ENCODE assay signal across 13 cellular contexts in the genomic region with DNA sequence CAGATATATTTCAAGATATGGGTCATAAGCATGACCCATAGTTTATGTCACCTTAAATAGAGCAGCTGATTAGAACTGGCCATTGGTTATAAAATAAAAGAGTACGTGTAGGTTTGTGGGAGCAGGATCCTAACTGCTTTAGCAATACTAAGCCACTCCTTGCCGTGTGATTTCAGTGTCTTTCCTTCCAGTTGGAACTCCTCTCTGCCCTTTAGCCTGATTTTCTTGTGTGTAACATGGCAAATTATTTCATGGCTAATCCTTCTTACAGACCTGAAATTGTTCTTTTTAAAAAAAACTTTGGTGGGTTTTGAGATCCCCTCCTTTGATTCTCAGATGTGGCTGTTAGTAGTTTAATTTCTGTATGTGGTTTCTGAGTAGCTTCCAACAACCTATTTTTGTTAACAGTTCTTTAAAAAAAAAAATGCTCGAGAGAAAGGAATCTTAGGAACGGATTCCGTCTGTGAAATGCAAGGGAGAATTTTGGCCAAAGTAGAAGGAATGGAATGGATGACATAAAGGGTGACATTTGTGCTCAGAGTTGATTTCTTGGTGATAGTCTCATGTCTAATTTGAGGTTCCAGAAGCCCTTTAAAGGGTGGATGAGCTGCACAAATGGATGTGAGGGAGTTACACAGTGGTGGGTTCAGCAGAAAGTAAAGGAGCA. TPM values are rescaled to one million over a fixed set of nuclear protein-coding genes. Genes with fewer than 3 reads are reported as not detected.
DNase-seq lines count a peak whose midpoint lies in the region; ATAC-seq and TF ChIP-seq lines count a peak whose summit lies in the region.
"Had no signal": no experiment of that assay in that cellular context is flagged by ENCODE, and none has a peak within 500 bp of the region (broad histone marks: within the 10 kb centered on the region; RNA-seq: fewer than 3 reads in every experiment).

No MANE protein-coding gene starts in this region.

- no peak overlapping the region for H3K9ac ChIP-seq in fibroblast of lung (ENCODE audit: insufficient read depth, low read length)
- H3K9ac ChIP-seq in mesenchymal stem cell (ENCODE audit: low read length): peak overlapping the region; percentile 83

- ATAC-seq in T-helper 17 cell (no peak), GM18519 (IDR thresholded peaks at IDR 0.05; ENCODE audit: low FRiP score, unreplicated experiment) (no peak)
- no peak for ATAC-seq in activated T-helper 17 cell treated with anti-CD3 and anti-CD28 coated beads, Interleukin-2, amount 50 U/mL, for 72 hours (replicated peaks)
- ATAC-seq: activated naive CD4-positive, alpha-beta T cell treated with anti-CD3 and anti-CD28 coated beads, Interleukin-2, amount 50 U/mL, for 72 hours; effector memory CD8-positive, alpha-beta T cell had no signal

- no peak overlapping the region for H2BK5ac ChIP-seq in mesenchymal stem cell (ENCODE audit: low read depth, low read length, poor library complexity, severe bottlenecking)

- peaks cover 10% of the 10 kb centered on the region for H3K4me1 ChIP-seq in fibroblast of lung (ENCODE audit: control insufficient read depth, extremely low read depth, insufficient read depth, low read length)
- peaks cover 2% of the 10 kb centered on the region for H3K4me1 ChIP-seq in mesenchymal stem cell (ENCODE audit: control insufficient read depth, insufficient read depth, low read depth, low read length)
- peaks cover 38% of the 10 kb centered on the region for H3K4me1 ChIP-seq in suprapubic skin

- no peaks in the 10 kb centered on the region for H3K9me3 Mint-ChIP-seq in activated T-cell treated with anti-CD3 and anti-CD28 coated beads, Interleukin-2, amount 50 U/mL, for 24 hours
- no peaks in the 10 kb centered on the region for H3K9me3 Mint-ChIP-seq in activated T-helper 17 cell treated with anti-CD3 and anti-CD28 coated beads, Interleukin-2, amount 50 U/mL, for 72 hours
- H3K9me3 Mint-ChIP-seq: activated naive CD4-positive, alpha-beta T cell treated with anti-CD3 and anti-CD28 coated beads, Interleukin-2, amount 50 U/mL, for 72 hours; CD8-positive, alpha-beta memory T cell; effector memory CD8-positive, alpha-beta T cell; neural crest cell had no signal

- no peaks in the 10 kb centered on the region for H3K27me3 ChIP-seq in fibroblast of lung (ENCODE audit: control insufficient read depth, insufficient read depth, low read length)
- no peaks in the 10 kb centered on the region for H3K27me3 ChIP-seq in mesenchymal stem cell (ENCODE audit: control insufficient read depth in 1 of 2, insufficient read depth in 1 of 2, low read length in 2 of 2)
- H3K27me3 ChIP-seq in suprapubic skin: no peaks in the 10 kb centered on the region

- no peaks in the 10 kb centered on the region for H3K36me3 Mint-ChIP-seq in T-helper 17 cell (ENCODE audit: low read depth)
- H3K36me3 Mint-ChIP-seq in activated T-cell treated with anti-CD3 and anti-CD28 coated beads, Interleukin-2, amount 50 U/mL, for 24 hours (ENCODE audit: low read depth): peaks cover 10% of the 10 kb centered on the region
- peaks cover 3% of the 10 kb centered on the region for H3K36me3 Mint-ChIP-seq in activated T-helper 17 cell treated with anti-CD3 and anti-CD28 coated beads, Interleukin-2, amount 50 U/mL, for 72 hours (ENCODE audit: low read depth)
- H3K36me3 Mint-ChIP-seq: activated naive CD4-positive, alpha-beta T cell treated with anti-CD3 and anti-CD28 coated beads, Interleukin-2, amount 50 U/mL, for 72 hours had no signal

- H3K9me3 ChIP-seq in T-helper 17 cell (ENCODE audit: control insufficient read depth, low read length, poor library complexity, severe bottlenecking) (no peaks in the 10 kb centered on the region), fibroblast of lung (ENCODE audit: control insufficient read depth, insufficient read depth, low read depth, low read length) (no peaks in the 10 kb centered on the region), mesenchymal stem cell (ENCODE audit: control insufficient read depth, low read length) (no peaks in the 10 kb centered on the region), suprapubic skin (no peaks in the 10 kb centered on the region)

- no peaks in the 10 kb centered on the region for H3K79me2 ChIP-seq in fibroblast of lung (ENCODE audit: control insufficient read depth, insufficient read depth, low read length)

- peaks cover 12% of the 10 kb centered on the region for H3K4me1 Mint-ChIP-seq in T-helper 17 cell
- peaks cover 23% of the 10 kb centered on the region for H3K4me1 Mint-ChIP-seq in activated T-cell treated with anti-CD3 and anti-CD28 coated beads, Interleukin-2, amount 50 U/mL, for 24 hours (ENCODE audit: low read depth)
- peaks cover 16% of the 10 kb centered on the region for H3K4me1 Mint-ChIP-seq in activated T-helper 17 cell treated with anti-CD3 and anti-CD28 coated beads, Interleukin-2, amount 50 U/mL, for 72 hours

- H2AK5ac ChIP-seq in mesenchymal stem cell (ENCODE audit: low read length, severe bottlenecking): no peak overlapping the region

- no peaks in the 10 kb centered on the region for H3K27me3 Mint-ChIP-seq in T-helper 17 cell
- no peaks in the 10 kb centered on the region for H3K27me3 Mint-ChIP-seq in activated T-cell treated with anti-CD3 and anti-CD28 coated beads, Interleukin-2, amount 50 U/mL, for 24 hours
- no peaks in the 10 kb centered on the region for H3K27me3 Mint-ChIP-seq in activated T-helper 17 cell treated with anti-CD3 and anti-CD28 coated beads, Interleukin-2, amount 50 U/mL, for 72 hours
- H3K27me3 Mint-ChIP-seq: effector memory CD8-positive, alpha-beta T cell had no signal

- no peak overlapping the region for H4K91ac ChIP-seq in mesenchymal stem cell (ENCODE audit: low read length)

- no peak overlapping the region for H3K4ac ChIP-seq in mesenchymal stem cell (ENCODE audit: low read depth in 1 of 2, low read length in 2 of 2)

- peak overlapping the region; percentile 40 for H3K27ac ChIP-seq in fibroblast of lung (ENCODE audit: insufficient read depth, low read length)
- H3K27ac ChIP-seq in mesenchymal stem cell (ENCODE audit: low read length, poor library complexity, severe bottlenecking): no peak overlapping the region
- peak overlapping the region; percentile 68 for H3K27ac ChIP-seq in suprapubic skin

- H3K36me3 ChIP-seq in fibroblast of lung (ENCODE audit: control insufficient read depth, insufficient read depth, low read length) (no peaks in the 10 kb centered on the region), mesenchymal stem cell (ENCODE audit: control insufficient read depth in 1 of 2, insufficient read depth in 2 of 2, low read depth in 1 of 2, low read length in 2 of 2) (no peaks in the 10 kb centered on the region), suprapubic skin (no peaks in the 10 kb centered on the region)

- no peak for TF ChIP-seq CTCF in fibroblast of lung (conservative IDR thresholded peaks at IDR 0.05 in 1 of 2, IDR thresholded peaks at IDR 0.05 in 1 of 2; ENCODE audit: low read depth in 1 of 2, low read length in 2 of 2)
- no peak for TF ChIP-seq CTCF in suprapubic skin (IDR thresholded peaks at IDR 0.05)

- no peak overlapping the region for H2BK15ac ChIP-seq in mesenchymal stem cell (ENCODE audit: low read depth, poor library complexity, severe bottlenecking)

- H3K4me3 Mint-ChIP-seq in T-helper 17 cell: no peak overlapping the region
- H3K4me3 Mint-ChIP-seq in activated T-cell treated with anti-CD3 and anti-CD28 coated beads, Interleukin-2, amount 50 U/mL, for 24 hours: no peak overlapping the region
- no peak overlapping the region for H3K4me3 Mint-ChIP-seq in activated T-helper 17 cell treated with anti-CD3 and anti-CD28 coated beads, Interleukin-2, amount 50 U/mL, for 72 hours
- H3K4me3 Mint-ChIP-seq: CD8-positive, alpha-beta memory T cell; effector memory CD8-positive, alpha-beta T cell; neural crest cell had no signal

- H4K20me1 ChIP-seq in fibroblast of lung (ENCODE audit: control insufficient read depth, extremely low read depth, insufficient read depth, low read length): no peaks in the 10 kb centered on the region

- H3K4me3 ChIP-seq in fibroblast of lung (replicated peaks in 1 of 4; ENCODE audit: control extremely low read depth in 1 of 4, insufficient read depth in 1 of 4, low read depth in 3 of 4, low read length in 4 of 4): peak overlapping the region in 1 of 4 experiments; percentile 0
- peak overlapping the region in 1 of 2 experiments; percentile 52 for H3K4me3 ChIP-seq in mesenchymal stem cell (ENCODE audit: insufficient read depth in 1 of 2, low read depth in 1 of 2, low read length in 2 of 2)
- H3K4me3 ChIP-seq in suprapubic skin: no peak overlapping the region

- no peak overlapping the region for H2AFZ ChIP-seq in fibroblast of lung (ENCODE audit: low read length)
- H2AFZ ChIP-seq in mesenchymal stem cell (ENCODE audit: low read depth, low read length): no peak overlapping the region

- no peak overlapping the region for H3K23ac ChIP-seq in mesenchymal stem cell (ENCODE audit: low read length in 2 of 2)

- WGBS in mesenchymal stem cell: 88% methylated on average over 4 of the region's 5 CpGs
- 44% methylated on average over 5 of the region's 5 CpGs for WGBS in suprapubic skin

- TF ChIP-seq EP300 in suprapubic skin (IDR thresholded peaks at IDR 0.05): no peak

- H3K4me2 ChIP-seq in fibroblast of lung (ENCODE audit: extremely low read depth, insufficient read depth, low read length) (peak overlapping the region; percentile 9), mesenchymal stem cell (ENCODE audit: low read length, poor library complexity, severe bottlenecking) (no peak overlapping the region)

- H3K79me1 ChIP-seq in mesenchymal stem cell (replicated peaks; ENCODE audit: low read length, poor library complexity, severe bottlenecking): peaks cover 24% of the 10 kb centered on the region

- no peak overlapping the region for H3K14ac ChIP-seq in mesenchymal stem cell (ENCODE audit: low read length in 2 of 2)

- DNase-seq in T-helper 17 cell: no peak
- peak; percentile 69 to 70 for DNase-seq in fibroblast of lung (ENCODE audit: low read depth in 2 of 2)
- DNase-seq in mesenchymal stem cell: no peak
- DNase-seq in suprapubic skin (ENCODE audit: low spot score in 2 of 2): no peak
- no peak for DNase-seq in activated T-cell treated with anti-CD3 and anti-CD28 coated beads, Interleukin-2, amount 50 U/mL, for 24 hours
- no peak for DNase-seq in stimulated activated CD4-positive, alpha-beta T cell treated with anti-CD3 and anti-CD28 coated beads, Interleukin-2, amount 100 ng/mL, for 24 hours
- DNase-seq: CD8-positive, alpha-beta memory T cell; effector memory CD8-positive, alpha-beta T cell; KBM-7 had no signal

- no peak overlapping the region for H2BK12ac ChIP-seq in mesenchymal stem cell (ENCODE audit: low read length in 2 of 2)

- H3K18ac ChIP-seq in mesenchymal stem cell (ENCODE audit: low read depth in 1 of 2, low read length in 2 of 2): no peak overlapping the region

- no peak overlapping the region for H2BK120ac ChIP-seq in mesenchymal stem cell (ENCODE audit: low read depth, low read length)

- H4K8ac ChIP-seq in mesenchymal stem cell (ENCODE audit: low read length): no peak overlapping the region

- H3K27ac Mint-ChIP-seq in T-helper 17 cell: peak overlapping the region; percentile 51
- H3K27ac Mint-ChIP-seq in activated T-cell treated with anti-CD3 and anti-CD28 coated beads, Interleukin-2, amount 50 U/mL, for 24 hours: no peak overlapping the region
- H3K27ac Mint-ChIP-seq in activated T-helper 17 cell treated with anti-CD3 and anti-CD28 coated beads, Interleukin-2, amount 50 U/mL, for 72 hours: no peak overlapping the region
- H3K27ac Mint-ChIP-seq: activated naive CD4-positive, alpha-beta T cell treated with anti-CD3 and anti-CD28 coated beads, Interleukin-2, amount 50 U/mL, for 72 hours had no signal

- no peak for TF ChIP-seq POLR2A in suprapubic skin (IDR thresholded peaks at IDR 0.05)

RNA-seq across cellular contexts. Expression of a gene that starts 40.0 kb away (rescaled TPM):
- total RNA-seq in T-helper 17 cell (1 to 10 TPM; 6.7 to 7.0 TPM), fibroblast of lung (7.7 and 15.5 TPM in 2 replicates), suprapubic skin (10 to 100 TPM; 42.8 to 64.1 (median 50.6) TPM)
- 15.7 and 21.5 TPM in 2 replicates for polyA plus RNA-seq in fibroblast of lung
- 20.7 and 24.7 TPM in 2 replicates for polyA plus RNA-seq in fibroblast of lung (2012)
- polyA minus RNA-seq in fibroblast of lung (ENCODE audit: low replicate concordance): 27.5 and 71.1 TPM in 2 replicates
- polyA plus RNA-seq in mesenchymal stem cell (2013, experiment 1 of 2): 16.8 TPM
- 18.0 TPM for polyA plus RNA-seq in mesenchymal stem cell (2013, experiment 2 of 2)
- total RNA-seq in activated T-helper 17 cell treated with anti-CD3 and anti-CD28 coated beads, Interleukin-2, amount 50 U/mL, for 72 hours: 10 to 100 TPM in 1 of 2 donors, 1 to 10 TPM in 1; 7.3 to 16.9 TPM

RNA-seq across cellular contexts. Expression of a gene that starts 47.2 kb away (rescaled TPM):
- total RNA-seq in T-helper 17 cell (10 to 100 TPM; 10.3 to 17.2 TPM), fibroblast of lung (17.7 and 21.5 TPM in 2 replicates), suprapubic skin (10 to 100 TPM; 25.6 to 38.0 (median 33.8) TPM)
- 40.8 and 41.1 TPM in 2 replicates for polyA plus RNA-seq in fibroblast of lung
- 34.5 and 37.6 TPM in 2 replicates for polyA plus RNA-seq in fibroblast of lung (2012)
- 46.5 and 59.2 TPM in 2 replicates for polyA minus RNA-seq in fibroblast of lung (ENCODE audit: low replicate concordance)
- 25.7 TPM for polyA plus RNA-seq in mesenchymal stem cell (2013, experiment 1 of 2)
- polyA plus RNA-seq in mesenchymal stem cell (2013, experiment 2 of 2): 26.0 TPM
- 10 to 100 TPM; 14.3 to 28.5 TPM for total RNA-seq in activated T-helper 17 cell treated with anti-CD3 and anti-CD28 coated beads, Interleukin-2, amount 50 U/mL, for 72 hours

Comparison
In these comparisons a context has a peak if more than half of its experiments do, and no peak if none do; other contexts are left out.
1. DNase-seq: peak in fibroblast of lung (2 of 2); none in T-helper 17 cell (0 of 3), mesenchymal stem cell (single experiment), suprapubic skin (0 of 2), activated T-cell treated with anti-CD3 and anti-CD28 coated beads, Interleukin-2, amount 50 U/mL, for 24 hours (single experiment) and stimulated activated CD4-positive, alpha-beta T cell treated with anti-CD3 and anti-CD28 coated beads, Interleukin-2, amount 100 ng/mL, for 24 hours (0 of 2).